9 cellular contexts compared by ENCODE assay signal in the genomic region with DNA sequence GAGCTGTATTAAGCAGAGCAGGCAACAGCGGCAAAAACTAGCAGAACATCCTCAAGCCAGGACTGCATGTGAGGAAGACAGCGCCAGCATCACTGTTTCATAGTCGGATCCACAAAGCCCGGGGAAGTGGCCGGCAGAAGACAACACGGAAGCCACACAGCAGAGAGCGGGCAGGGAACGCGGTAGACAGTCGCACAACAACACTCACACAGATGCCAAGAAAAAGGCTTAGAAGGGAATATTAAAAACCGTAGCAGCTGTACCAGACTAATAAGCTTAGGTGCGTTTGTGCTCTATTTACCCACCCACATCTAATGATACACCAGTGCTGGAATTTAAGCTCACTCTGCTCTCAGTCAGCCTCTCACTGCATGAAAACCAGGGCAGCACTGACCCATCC. TPM values are rescaled to one million over a fixed set of nuclear protein-coding genes. Genes with fewer than 3 reads are reported as not detected.
A peak's percentile ranks its signal among the peaks of the same experiment; 100 is the strongest.
DNase-seq lines count a peak whose midpoint lies in the region; TF ChIP-seq lines count a peak whose summit lies in the region.
"Had no signal": no experiment of that assay in that cellular context is flagged by ENCODE, and none has a peak within 500 bp of the region (broad histone marks: within the 10 kb centered on the region; RNA-seq: fewer than 3 reads in every experiment).

No MANE protein-coding gene starts in this region.

- H2AFZ ChIP-seq in GM23248: peak overlapping the region; percentile 74

- H3F3A ChIP-seq in GM23248 (ENCODE audit: insufficient read depth): no peaks in the 10 kb centered on the region

- H3K4me3 ChIP-seq in GM23248: peak overlapping the region; percentile 58
- peak overlapping the region; percentile 36 for H3K4me3 ChIP-seq in WI38 (ENCODE audit: low read depth, low read length)
- peak overlapping the region; percentile 45 for H3K4me3 ChIP-seq in fibroblast of villous mesenchyme (ENCODE audit: low read depth, low read length)

- no peaks in the 10 kb centered on the region for H3K9me2 ChIP-seq in GM23248 (ENCODE audit: insufficient read depth)

- H4K20me1 ChIP-seq in GM23248 (ENCODE audit: insufficient read depth): no peaks in the 10 kb centered on the region

- H3K4me1 ChIP-seq in GM23248 (ENCODE audit: insufficient read depth): peaks cover 13% of the 10 kb centered on the region

- H3K4me2 ChIP-seq in GM23248 (ENCODE audit: unreplicated experiment): peak overlapping the region; percentile 85

- no peaks in the 10 kb centered on the region for H3K27me3 ChIP-seq in GM23248 (replicated peaks; ENCODE audit: insufficient read depth)

- DNase-seq in GM23248: no peak
- no peak for DNase-seq in fibroblast of villous mesenchyme (ENCODE audit: low read depth)
- DNase-seq in renal cortical epithelial cell (ENCODE audit: low read depth): peak; percentile 9
- no peak for DNase-seq in T1000 (lab: John Stamatoyannopoulos, UW)
- no peak for DNase-seq in NOMO-1 (lab: John Stamatoyannopoulos, UW; ENCODE audit: unreplicated experiment in 2 of 2)
- no peak for DNase-seq in G401 (ENCODE audit: low spot score)
- no peak for DNase-seq in stimulated activated CD4-positive, alpha-beta T cell treated with anti-CD3 and anti-CD28 coated beads, Interleukin-4, amount 100 ng/mL, for 1 hour

- H3K9me3 ChIP-seq in GM23248 (ENCODE audit: low read depth): no peaks in the 10 kb centered on the region

- no peaks in the 10 kb centered on the region for H3K79me2 ChIP-seq in GM23248 (ENCODE audit: insufficient read depth)

- 0 out of 2 replicates have a peak overlapping the region, but pooled peaks have one; percentile 18 for H3K9ac ChIP-seq in GM23248

- WGBS in GM23248 (ENCODE audit: low coverage in 1 of 2, low lambda C conversion rate in 2 of 2, missing lambda C conversion rate in 2 of 2), 2 experiments: 5% methylated on average over 12 of the region's 12 CpGs

- no peaks in the 10 kb centered on the region for H3K36me3 ChIP-seq in GM23248 (ENCODE audit: low read depth)

- no peak for TF ChIP-seq CTCF in WI38 (IDR thresholded peaks at IDR 0.05; ENCODE audit: low read depth, low read length)
- TF ChIP-seq CTCF in fibroblast of villous mesenchyme (IDR thresholded peaks at IDR 0.05; ENCODE audit: insufficient read depth, low read depth, low read length): no peak

- no peak overlapping the region for H3K27ac ChIP-seq in GM23248

- in situ Hi-C loops in GM23248 (cut with MboI): no loop called here
- in situ Hi-C loops in G401 (cut with HindIII; ENCODE audit: low sequenced_read_pairs): no loop called here

RNA-seq across cellular contexts. Expression of gene ZFYVE28, which starts 16.0 kb away (rescaled TPM):
- 8.9 and 9.6 TPM in 2 replicates for total RNA-seq in GM23248 (2014; rRNA removed; shearing (Covaris generic))
- 4.6 and 4.8 TPM in 2 replicates for polyA plus RNA-seq in GM23248 (2016; fragmentation: Nextera tagmentation; extraction: Ambion mirVana)
- total RNA-seq in fibroblast of villous mesenchyme (3.2 and 12.1 TPM in 2 replicates), renal cortical epithelial cell (3.0 and 9.2 TPM in 2 replicates)
- total RNA-seq in G401 (2014; rRNA removed; shearing (Covaris generic)): 9.4 and 11.4 TPM in 2 replicates

RNA-seq across cellular contexts. Expression of gene CFAP99, which starts 16.3 kb away (rescaled TPM):
- total RNA-seq in GM23248 (2014; rRNA removed; shearing (Covaris generic)): not detected in 2 replicates
- not detected in 2 replicates for polyA plus RNA-seq in GM23248 (2016; fragmentation: Nextera tagmentation; extraction: Ambion mirVana)
- not detected in 2 replicates for total RNA-seq in fibroblast of villous mesenchyme
- 0.30 TPM in 1 of 2 replicates, not detected in the other for total RNA-seq in renal cortical epithelial cell
- 1.5 TPM in 1 of 2 replicates, not detected in the other for total RNA-seq in G401 (2014; rRNA removed; shearing (Covaris generic))
- total RNA-seq: HT-29 had no signal
